ENCODE assay signal across 1 cellular context in genomic region chr3:45604596-45604995, GRCh38.
TF ChIP-seq lines count a peak whose summit lies in the region.

No MANE protein-coding gene starts in this region.

TF ChIP-seq in H1, 55 proteins besides CTCF, POLR2A, EP300 and RAD21:
- TF ChIP-seq TAF7 (optimal IDR thresholded peaks at IDR 0.05; ENCODE audit: borderline replicate concordance, low read depth, low read length) = no peak
- TF ChIP-seq SAP30 (IDR thresholded peaks at IDR 0.05; ENCODE audit: insufficient read depth, insufficient replicate concordance, low read length) = no peak
- no peak for TF ChIP-seq SIRT6 (IDR thresholded peaks at IDR 0.05; ENCODE audit: low read length)
- no peak for TF ChIP-seq CHD2 (IDR thresholded peaks at IDR 0.05; ENCODE audit: low read length)
